Comparison of ENCODE assay signal across 26 cellular contexts in the genomic region with DNA sequence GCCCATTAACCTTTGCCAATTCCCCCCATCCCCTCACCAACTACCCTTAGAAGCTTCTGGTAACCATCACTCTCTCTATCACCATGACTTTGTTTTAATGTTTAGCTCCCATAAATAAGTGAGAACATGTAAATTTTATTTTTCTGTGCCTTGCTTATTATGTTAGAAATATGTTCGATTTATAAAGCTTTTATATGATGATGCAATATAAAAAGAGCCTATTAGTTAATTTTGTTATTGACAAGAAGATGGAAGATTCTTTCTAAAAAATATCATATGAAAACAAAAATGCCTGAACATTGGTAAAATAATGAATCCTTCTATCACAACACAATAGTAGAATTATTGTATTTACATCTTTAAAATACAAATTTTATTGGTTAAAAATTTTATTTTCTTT.
"Had no signal": no experiment of that assay in that cellular context is flagged by ENCODE, and none has a peak within 500 bp of the region (broad histone marks: within the 10 kb centered on the region; RNA-seq: fewer than 3 reads in every experiment).

No MANE protein-coding gene starts in this region.

- DNase-seq: stimulated activated CD4-positive, alpha-beta T cell treated with anti-CD3 and anti-CD28 coated beads, Interleukin-2, amount 100 ng/mL, for 48 hours; stimulated activated CD4-positive, alpha-beta T cell treated with anti-CD3 and anti-CD28 coated beads, Interleukin-4, amount 100 ng/mL, for 1 hour; stimulated activated CD4-positive, alpha-beta T cell treated with anti-CD3 and anti-CD28 coated beads, Interleukin-4, amount 100 ng/mL, for 24 hours; stimulated activated CD4-positive, alpha-beta T cell treated with anti-CD3 and anti-CD28 coated beads, Interleukin-4, amount 100 ng/mL, for 4 hours; stimulated activated CD8-positive, alpha-beta memory T cell treated with anti-CD3 and anti-CD28 coated beads, Interleukin-4, amount 100 ng/mL, for 48 hours; stimulated activated naive B cell treated with anti-CD40 and anti-IgM and Interleukin-4, amounts not matched to agents 10 μg/mL and 1 μg/mL and 100 μg/mL, for 72 hours; stimulated activated naive CD4-positive, alpha-beta T cell; stimulated activated naive CD4-positive, alpha-beta T cell treated with Interleukin-2 at 50 U/mL for 16 hours; stimulated activated naive CD8-positive, alpha-beta T cell treated with anti-CD3 and anti-CD28 coated beads, Interleukin-15, amount 100 ng/mL, for 72 hours; stimulated activated naive CD8-positive, alpha-beta T cell treated with anti-CD3 and anti-CD28 coated beads, Interleukin-15, Interleukin-2, amounts not matched to agents 100 U/mL and 50 U/mL, for 24 hours; stomach; substantia nigra; testis; thyroid gland; tibial artery; transverse colon; trophoblast cell; upper lobe of left lung; upper lobe of right lung; uterus had no signal

- H3K9me3 ChIP-seq: suprapubic skin, testis, thoracic aorta, thyroid gland, tibial artery, transverse colon, upper lobe of right lung, uterus, vagina had no signal

- H3K27me3 ChIP-seq: stomach, suprapubic skin, testis, thyroid gland, tibial artery, transverse colon, upper lobe of left lung, upper lobe of right lung, uterus, vagina had no signal

- H3K36me3 ChIP-seq: stomach, suprapubic skin, thoracic aorta, thyroid gland, tibial artery, transverse colon, upper lobe of left lung, upper lobe of right lung, uterus, vagina had no signal

- ATAC-seq: stimulated activated effector memory CD8-positive, alpha-beta T cell treated with anti-CD3 and anti-CD28 coated beads, Interleukin-12 subunit alpha, Interleukin-12 subunit beta, amount 100 ng/mL, for 72 hours; stimulated activated memory B cell treated with anti-CD40 and anti-IgM and Interleukin-4, amounts not matched to agents 10 μg/mL and 1 μg/mL and 100 μg/mL, for 72 hours; stimulated activated naive B cell treated with anti-CD40 and anti-IgM and Interleukin-4, amounts not matched to agents 10 μg/mL and 1 μg/mL and 100 μg/mL, for 72 hours; stimulated activated naive CD8-positive, alpha-beta T cell treated with anti-CD3 and anti-CD28 coated beads, Interleukin-15, amount 100 ng/mL, for 72 hours; stimulated activated naive CD8-positive, alpha-beta T cell treated with anti-CD3 and anti-CD28 coated beads, Interleukin-15, Interleukin-2, amounts not matched to agents 100 U/mL and 50 U/mL, for 24 hours; upper lobe of right lung had no signal

- FAIRE-seq: urothelium cell line had no signal

- H3K4me3 ChIP-seq: stomach, suprapubic skin, testis, thoracic aorta, thyroid gland, tibial artery, transverse colon, upper lobe of left lung, upper lobe of right lung, uterus, vagina had no signal

- H3K27ac ChIP-seq: stomach, suprapubic skin, testis, thoracic aorta, thyroid gland, tibial artery, transverse colon, upper lobe of left lung, upper lobe of right lung, uterus, vagina had no signal

- H3K4me1 ChIP-seq: stomach, suprapubic skin, testis, thyroid gland, tibial artery, transverse colon, upper lobe of left lung, upper lobe of right lung, uterus, vagina had no signal
